In genomic region chr3:47577583-47578118, GRCh38 we compare ENCODE assay signal across 8 cellular contexts. TPM values are rescaled to one million over a fixed set of nuclear protein-coding genes. Genes with fewer than 3 reads are reported as not detected.
DNase-seq lines count a peak whose midpoint lies in the region; ATAC-seq and TF ChIP-seq lines count a peak whose summit lies in the region.

No MANE protein-coding gene starts in this region.

- peaks cover 18% of the 10 kb centered on the region for H3K27me3 Mint-ChIP-seq in activated CD4-positive, alpha-beta T cell treated with anti-CD3 and anti-CD28 coated beads for 36 hours

- no peaks in the 10 kb centered on the region for H3K9me3 Mint-ChIP-seq in activated CD4-positive, alpha-beta T cell treated with anti-CD3 and anti-CD28 coated beads for 36 hours (ENCODE audit: low read depth)

- ATAC-seq in activated CD4-positive, alpha-beta T cell treated with anti-CD3 and anti-CD28 coated beads for 36 hours, result no peak

- H3K4me3 ChIP-seq in kidney epithelial cell (ENCODE audit: low read depth, low read length) (peak overlapping the region; percentile 43), subcutaneous abdominal adipose tissue (ENCODE audit: low read depth in 1 of 5, low read length in 5 of 5) (peak overlapping the region in 4 of 5 donors; percentile 36 to 65 (median 48))

- peaks cover 49% of the 10 kb centered on the region for H3K27me3 ChIP-seq in kidney epithelial cell (ENCODE audit: control insufficient read depth, insufficient read depth, low read length)
- H3K27me3 ChIP-seq in subcutaneous abdominal adipose tissue (ENCODE audit: control insufficient read depth in 5 of 5, insufficient read depth in 4 of 5, low read length in 5 of 5), result peaks cover 0 to 10% (median 2%) of the 10 kb centered on the region in 5 donors

- no peaks in the 10 kb centered on the region for H3K36me3 Mint-ChIP-seq in activated CD4-positive, alpha-beta T cell treated with anti-CD3 and anti-CD28 coated beads for 36 hours (ENCODE audit: low read depth)

- H3K4me3 Mint-ChIP-seq in activated CD4-positive, alpha-beta T cell treated with anti-CD3 and anti-CD28 coated beads for 36 hours, result peak overlapping the region; percentile 52

- H3K4me1 ChIP-seq in subcutaneous abdominal adipose tissue (ENCODE audit: control insufficient read depth in 5 of 5, insufficient read depth in 5 of 5, low read length in 5 of 5), result peaks cover 0 to 18% (median 12%) of the 10 kb centered on the region in 5 donors

- no peaks in the 10 kb centered on the region for H3K9me3 ChIP-seq in subcutaneous abdominal adipose tissue (ENCODE audit: control insufficient read depth in 5 of 5, low read length in 5 of 5)

- CTCF ChIA-PET in activated CD4-positive, alpha-beta T cell treated with anti-CD3 and anti-CD28 coated beads for 36 hours (lab: Charles Lee), result interaction anchor here (0.8 to 1.3 kb wide), 4 partner anchors 11 to 247 kb away, joined by 3 to 5 read pairs (median 4); no protein-coding TSS in a partner anchor

- no peaks in the 10 kb centered on the region for H3K4me1 Mint-ChIP-seq in activated CD4-positive, alpha-beta T cell treated with anti-CD3 and anti-CD28 coated beads for 36 hours

- no peak overlapping the region for H3K27ac Mint-ChIP-seq in activated CD4-positive, alpha-beta T cell treated with anti-CD3 and anti-CD28 coated beads for 36 hours

- no peak for DNase-seq in activated CD4-positive, alpha-beta T cell treated with anti-CD3 and anti-CD28 coated beads for 36 hours
- DNase-seq in activated CD4-positive, alpha-beta T cell treated with anti-CD3 and anti-CD28 coated beads for 48 hours, result no peak
- DNase-seq in astrocyte of the hippocampus (ENCODE audit: low read depth, low spot score) (peak; percentile 40), kidney epithelial cell (ENCODE audit: low read depth) (no peak), NCI-H82 treated with DMSO at 0.1 percent for 48 hours (lab: John Stamatoyannopoulos, UW; ENCODE audit: unreplicated experiment) (no peak)
- no peak for DNase-seq in stimulated activated CD4-positive, alpha-beta T cell treated with anti-CD3 and anti-CD28 coated beads, Interleukin-2, amount 100 ng/mL, for 48 hours
- DNase-seq in stimulated activated CD4-positive, alpha-beta T cell treated with anti-CD3 and anti-CD28 coated beads, Interleukin-12 subunit alpha, Interleukin-12 subunit beta, amount 100 ng/mL, for 4 hours, result no peak

- peak overlapping the region in 1 of 5 donors; percentile 63 for H3K9ac ChIP-seq in subcutaneous abdominal adipose tissue (ENCODE audit: low read length in 5 of 5)

- intact Hi-C loops in activated CD4-positive, alpha-beta T cell treated with anti-CD3 and anti-CD28 coated beads for 36 hours (cut with DNase I, micrococcal nuclease), result loop anchor here in 1 of 2 experiments (1.0 to 2.0 kb wide), 6 partner anchors 55 to 979 kb away; partner anchors contain the start of genes ELP6, PFKFB4, SCAP and SMARCC1

- POLR2A ChIA-PET in activated CD4-positive, alpha-beta T cell treated with anti-CD3 and anti-CD28 coated beads for 36 hours (lab: Charles Lee), result interaction anchor here (0.6 kb wide), 1 partner anchor 25 kb away, joined by 4 read pairs; no protein-coding TSS in a partner anchor

- H3K36me3 ChIP-seq in kidney epithelial cell (ENCODE audit: control insufficient read depth, insufficient read depth, low read length) (no peaks in the 10 kb centered on the region), subcutaneous abdominal adipose tissue (ENCODE audit: control insufficient read depth in 5 of 5, insufficient read depth in 5 of 5, low read length in 5 of 5) (no peaks in the 10 kb centered on the region)

- no peak for TF ChIP-seq CTCF in kidney epithelial cell (IDR thresholded peaks at IDR 0.05; ENCODE audit: insufficient read depth, low read length, poor library complexity, severe bottlenecking)

- no peak overlapping the region for H3K27ac ChIP-seq in subcutaneous abdominal adipose tissue (ENCODE audit: low read depth, low read length)

RNA-seq across cellular contexts. Expression of gene CSPG5, which starts 1.0 kb away (rescaled TPM):
- total RNA-seq in activated CD4-positive, alpha-beta T cell treated with anti-CD3 and anti-CD28 coated beads for 36 hours, result under 1 TPM; 0.78 to 0.97 TPM
- total RNA-seq in kidney epithelial cell, result 0.48 and 0.71 TPM in 2 replicates
